ENCODE assay signal across 12 cellular contexts in genomic region chr16:14097182-14097951, GRCh38. TPM values are rescaled to one million over a fixed set of nuclear protein-coding genes. Genes with fewer than 3 reads are reported as not detected.
DNase-seq lines count a peak whose midpoint lies in the region; ATAC-seq, FAIRE-seq and TF ChIP-seq lines count a peak whose summit lies in the region.
"Had no signal": no experiment of that assay in that cellular context is flagged by ENCODE, and none has a peak within 500 bp of the region (broad histone marks: within the 10 kb centered on the region; RNA-seq: fewer than 3 reads in every experiment).

No MANE protein-coding gene starts in this region.

- FAIRE-seq in HepG2 (lab: Jason Lieb, UNC): no peak
- FAIRE-seq: G401.6, H1 had no signal

- H4K20me1 ChIP-seq in PC-9 (ENCODE audit: insufficient read depth) (no peaks in the 10 kb centered on the region), HepG2 (ENCODE audit: insufficient read depth, low read length) (no peaks in the 10 kb centered on the region), osteoblast (ENCODE audit: insufficient read depth, low read length) (no peaks in the 10 kb centered on the region)

- H3K4me1 Mint-ChIP-seq in type B pancreatic cell (ENCODE audit: unreplicated experiment): peaks cover 47% of the 10 kb centered on the region

- no peaks in the 10 kb centered on the region for H3K9me2 ChIP-seq in PC-9 (ENCODE audit: insufficient read depth)

- H3K4me3 ChIP-seq in PC-9 (peak overlapping the region; percentile 39), HepG2 (replicated peaks in 1 of 3; ENCODE audit: insufficient read depth in 1 of 3, low read depth in 2 of 3, low read length in 3 of 3) (no peak overlapping the region), osteoblast (ENCODE audit: insufficient read depth, low read length) (no peak overlapping the region)

- no peaks in the 10 kb centered on the region for H3K27me3 ChIP-seq in PC-9 (ENCODE audit: insufficient read depth, low read depth)
- no peaks in the 10 kb centered on the region for H3K27me3 ChIP-seq in HepG2 (ENCODE audit: control insufficient read depth in 1 of 2, insufficient read depth in 2 of 2, low read length in 2 of 2)
- no peaks in the 10 kb centered on the region for H3K27me3 ChIP-seq in osteoblast (ENCODE audit: insufficient read depth, low read length)

- H3K9me3 Mint-ChIP-seq in type B pancreatic cell: peaks cover 4% of the 10 kb centered on the region

- peak; percentile 86 for DNase-seq in NCI-H1105 (lab: John Stamatoyannopoulos, UW)
- DNase-seq in PC-9: peak; percentile 59 to 97
- DNase-seq in HepG2 (ENCODE audit: low spot score): peak; percentile 39
- DNase-seq in type B pancreatic cell (ENCODE audit: extremely low spot score, unreplicated experiment): no peak
- no peak for DNase-seq in osteoblast (ENCODE audit: insufficient read length, low spot score, missing footprints)
- DNase-seq: activated CD8-positive, alpha-beta memory T cell treated with anti-CD3 and anti-CD28 coated beads for 24 hours; NCI-H187 treated with DMSO at 0.1 percent for 48 hours; SW 1271 had no signal

- H2AFZ ChIP-seq in PC-9 (no peak overlapping the region), HepG2 (ENCODE audit: low read length) (no peak overlapping the region), osteoblast (ENCODE audit: low read length) (no peak overlapping the region)

- H3K27me3 Mint-ChIP-seq in type B pancreatic cell: no peaks in the 10 kb centered on the region

- peaks cover 93% of the 10 kb centered on the region for H3K4me1 ChIP-seq in PC-9 (replicated peaks; ENCODE audit: insufficient read depth)
- peaks cover 41% of the 10 kb centered on the region for H3K4me1 ChIP-seq in HepG2 (ENCODE audit: insufficient read depth, low read length)
- H3K4me1 ChIP-seq in osteoblast (ENCODE audit: insufficient read depth, low read length): no peaks in the 10 kb centered on the region

- H3K27ac ChIP-seq in PC-9 (peak overlapping the region; percentile 92), HepG2 (ENCODE audit: extremely low read length, insufficient read depth, low read length) (peak overlapping the region; percentile 22), osteoblast (ENCODE audit: low read depth, low read length) (no peak overlapping the region)

- no peak for TF ChIP-seq RAD21 in HepG2 (CRISPR knock-in tag; IDR thresholded peaks at IDR 0.05)

- in situ Hi-C loops in HepG2 (cut with HindIII; ENCODE audit: extremely low pct_ligation_motif_present, low pct_unique_long_range_greater_than_20kb): no loop called here

- H3K79me2 ChIP-seq in PC-9 (ENCODE audit: low read depth) (peaks cover 81% of the 10 kb centered on the region), HepG2 (ENCODE audit: insufficient read depth, low read length) (peaks cover 47% of the 10 kb centered on the region), osteoblast (ENCODE audit: insufficient read depth, low read length) (no peaks in the 10 kb centered on the region)

- peaks cover 48% of the 10 kb centered on the region for H3F3A ChIP-seq in PC-9 (ENCODE audit: insufficient read depth, low read depth)

- H3K9me3 ChIP-seq in PC-9 (ENCODE audit: insufficient read depth, low read depth): no peaks in the 10 kb centered on the region
- no peaks in the 10 kb centered on the region for H3K9me3 ChIP-seq in HepG2 (ENCODE audit: low read length)
- H3K9me3 ChIP-seq in osteoblast (ENCODE audit: low read depth, low read length): no peaks in the 10 kb centered on the region

- ATAC-seq in HepG2: peak; percentile 65
- ATAC-seq in HG03571 (IDR thresholded peaks at IDR 0.05; ENCODE audit: unreplicated experiment): no peak
- no peak for ATAC-seq in HG03039 (IDR thresholded peaks at IDR 0.05; ENCODE audit: unreplicated experiment)

- POLR2A ChIA-PET in PC-9 (lab: Charles Lee; ENCODE audit: unreplicated experiment): interaction anchor here (0.7 kb wide), 1 partner anchor 145 kb away, joined by 4 read pairs; no protein-coding TSS in a partner anchor
- POLR2A ChIA-PET in HepG2 (lab: Yijun Ruan, JAX): interaction anchor here (1.2 kb wide), 1 partner anchor 10 kb away, joined by 4 read pairs; no protein-coding TSS in a partner anchor

- H3K4me3 Mint-ChIP-seq in type B pancreatic cell: peak overlapping the region; percentile 71

- H3K36me3 Mint-ChIP-seq in type B pancreatic cell: peaks cover 22% of the 10 kb centered on the region

- intact Hi-C loops in PC-9 (cut with micrococcal nuclease; ENCODE audit: unreplicated experiment) (no loop called here), HepG2 (cut with micrococcal nuclease; ENCODE audit: unreplicated experiment) (no loop called here)

- no peak for TF ChIP-seq POLR2A in HepG2 (IDR thresholded peaks at IDR 0.05; ENCODE audit: insufficient read depth in 1 of 2, low read depth in 2 of 2, low read length in 2 of 2)

- BruUV-seq in PC-9 (replicated peaks; lab: Mats Ljungman, UMichigan): no TSS peak
- no TSS peak for BruUV-seq in HepG2 (replicated peaks; lab: Mats Ljungman, UMichigan)

- H3K4me2 ChIP-seq in PC-9: peak overlapping the region; percentile 85
- H3K4me2 ChIP-seq in HepG2 (ENCODE audit: low read depth, low read length): 0 out of 2 replicates have a peak overlapping the region, but pooled peaks have one; percentile 9
- no peak overlapping the region for H3K4me2 ChIP-seq in osteoblast (ENCODE audit: insufficient read depth, low read length)

- H3K27ac Mint-ChIP-seq in type B pancreatic cell: peak overlapping the region; percentile 78

- TF ChIP-seq CTCF in PC-9 (conservative IDR thresholded peaks at IDR 0.05) (no peak), HepG2 (CRISPR knock-in tag; IDR thresholded peaks at IDR 0.05) (no peak), type B pancreatic cell (conservative IDR thresholded peaks at IDR 0.05) (no peak), osteoblast (IDR thresholded peaks at IDR 0.05; ENCODE audit: extremely low read depth, low read depth, low read length) (no peak)

- TF ChIP-seq EP300 in HepG2 (IDR thresholded peaks at IDR 0.05; ENCODE audit: low read depth in 2 of 2, low read length in 2 of 2): no peak
- TF ChIP-seq EP300 in HepG2 (CRISPR knock-in tag; IDR thresholded peaks at IDR 0.05; ENCODE audit: borderline replicate concordance): no peak

- H3K9ac ChIP-seq in HepG2 (ENCODE audit: insufficient read depth, low read depth, low read length): no peak overlapping the region

- 57% methylated on average over 4 of the region's 4 CpGs for WGBS in HepG2 (ENCODE audit: low lambda C conversion rate)

- H3K36me3 ChIP-seq in PC-9 (ENCODE audit: low read depth) (peaks cover 10% of the 10 kb centered on the region; the same call in 1 of the 2 replicates), HepG2 (replicated peaks in 1 of 2; ENCODE audit: control insufficient read depth in 1 of 2, insufficient read depth in 2 of 2, low read length in 2 of 2) (no peaks in the 10 kb centered on the region), osteoblast (ENCODE audit: insufficient read depth, low read length) (no peaks in the 10 kb centered on the region)

- CTCF ChIA-PET in PC-9 (lab: Charles Lee) (interaction anchor here (1.9 kb wide), 1 partner anchor 178 kb away, joined by 7 read pairs; the partner anchor contains the start of gene ERCC4), HepG2 (lab: Yijun Ruan, JAX; ENCODE audit: low intra/inter-chr PET ratio, low total read pairs) (no interaction called here)

TF ChIP-seq in HepG2, 621 proteins besides CTCF, POLR2A, EP300 and RAD21 (continues in another document):
- TF ChIP-seq ARID3A (IDR thresholded peaks at IDR 0.05; ENCODE audit: low read depth, low read length) (peak; percentile 26; the same call in 1 of the 2 replicates), FOXP1 (IDR thresholded peaks at IDR 0.05) (no peak), FOXP1 (CRISPR knock-in tag; IDR thresholded peaks at IDR 0.05) (peak; percentile 4; the same call in 1 of the 2 replicates), KDM5A (IDR thresholded peaks at IDR 0.05; ENCODE audit: borderline replicate concordance, low read length) (0 out of 2 replicates have a peak, but pooled peaks have one; percentile 3)

RNA-seq across cellular contexts. Expression of gene MRTFB, which starts 26.2 kb away (rescaled TPM):
- total RNA-seq in PC-9 (2021): 47.3 and 71.5 TPM in 2 replicates
- total RNA-seq in HepG2 (2016; rRNA removed; fragmentation: Illumina TruSeq; extraction: Trizol): 11.4 and 17.3 TPM in 2 replicates
- 4.2 and 4.8 TPM in 2 replicates for total RNA-seq in HepG2 (2016; cell fraction: cytosol; rRNA removed; fragmentation: Illumina TruSeq; extraction: Trizol; ENCODE audit: low read depth)
- 10.8 and 15.0 TPM in 2 replicates for total RNA-seq in HepG2 (2016; cell fraction: insoluble cytoplasmic fraction; rRNA removed; fragmentation: Illumina TruSeq; extraction: Trizol)
- 7.1 and 8.5 TPM in 2 replicates for total RNA-seq in HepG2 (2016; cell fraction: membrane; rRNA removed; fragmentation: Illumina TruSeq; extraction: Trizol)
- total RNA-seq in HepG2 (2016; cell fraction: nucleus; rRNA removed; fragmentation: Illumina TruSeq; extraction: Trizol): 40.5 and 44.5 TPM in 2 replicates
- 13.1 and 14.0 TPM in 2 replicates for polyA plus RNA-seq in HepG2 (2011; rRNA removed)
- 8.5 and 10.2 TPM in 2 replicates for polyA plus RNA-seq in HepG2 (2011; cell fraction: cytosol; rRNA removed)
- 39.1 and 43.0 TPM in 2 replicates for polyA plus RNA-seq in HepG2 (2011; cell fraction: nucleus; rRNA removed)
- 13.9 and 15.8 TPM in 2 replicates for polyA plus RNA-seq in HepG2 (2012)
- 1.2 and 1.9 TPM in 2 replicates for polyA plus RNA-seq in HepG2 (2016; cell fraction: cytosol; fragmentation: Illumina TruSeq; extraction: Trizol; ENCODE audit: low read depth)
- 14.8 and 15.2 TPM in 2 replicates for polyA plus RNA-seq in HepG2 (2016; cell fraction: insoluble cytoplasmic fraction; fragmentation: Illumina TruSeq; extraction: Trizol; ENCODE audit: low read depth)
- polyA plus RNA-seq in HepG2 (2016; cell fraction: membrane; fragmentation: Illumina TruSeq; extraction: Trizol; ENCODE audit: low read depth): 2.1 and 2.5 TPM in 2 replicates
- 23.7 and 31.6 TPM in 2 replicates for polyA plus RNA-seq in HepG2 (2016; cell fraction: nucleus; fragmentation: Illumina TruSeq; extraction: Trizol; ENCODE audit: insufficient read depth, low read depth)
- polyA minus RNA-seq in HepG2 (2011; rRNA and poly(A)+ RNA removed; ENCODE audit: low replicate concordance): 34.7 and 53.1 TPM in 2 replicates
- 14.7 and 19.0 TPM in 2 replicates for polyA minus RNA-seq in HepG2 (2011; cell fraction: cytosol; rRNA and poly(A)+ RNA removed)
- polyA minus RNA-seq in HepG2 (2011; cell fraction: nucleus; rRNA and poly(A)+ RNA removed): 94.1 and 111 TPM in 2 replicates
- 43.2 and 61.0 TPM in 2 replicates for total RNA-seq in type B pancreatic cell (ENCODE audit: low replicate concordance)
- total RNA-seq in osteoblast: 11.6 and 12.4 TPM in 2 replicates

Comparison
In these comparisons a context has a peak if more than half of its experiments do, and no peak if none do; other contexts are left out.
1. DNase-seq: peak in NCI-H1105 (single experiment), PC-9 (2 of 2) and HepG2 (single experiment); none in type B pancreatic cell (single experiment) and osteoblast (single experiment).